In genomic region chr4:3689576-3690551, GRCh38 we compare ENCODE assay signal across 17 cellular contexts.
"Had no signal": no experiment of that assay in that cellular context is flagged by ENCODE, and none has a peak within 500 bp of the region (broad histone marks: within the 10 kb centered on the region; RNA-seq: fewer than 3 reads in every experiment).

No MANE protein-coding gene starts in this region.

- DNase-seq: activated CD4-positive, alpha-beta T cell treated with anti-CD3 and anti-CD28 coated beads, Interleukin-2, amount 10 ng/mL, durations not matched to agents 7 days and 5 days; activated CD8-positive, alpha-beta memory T cell treated with anti-CD3 and anti-CD28 coated beads for 24 hours; activated CD8-positive, alpha-beta memory T cell treated with anti-CD3 and anti-CD28 coated beads, Interleukin-2, amount 50 U/mL, for 48 hours; activated effector memory CD4-positive, alpha-beta T cell treated with Interleukin-2 at 50 U/mL for 16 hours; activated T-cell treated with anti-CD3 and anti-CD28 coated beads, Interleukin-2, amount 50 U/mL, for 48 hours; dermis blood vessel endothelial cell; effector memory CD4-positive, alpha-beta T cell; mammary epithelial cell; stimulated activated CD4-positive, alpha-beta T cell treated with anti-CD3 and anti-CD28 coated beads, Interleukin-12 subunit alpha, Interleukin-12 subunit beta, amount 100 ng/mL, for 4 hours; stimulated activated CD4-positive, alpha-beta T cell treated with anti-CD3 and anti-CD28 coated beads, Interleukin-1b, Interleukin-23, amount 100 ng/mL, for 48 hours; stimulated activated CD8-positive, alpha-beta memory T cell treated with anti-CD3 and anti-CD28 coated beads, Interleukin-4, amount 100 ng/mL, for 48 hours; stimulated activated naive CD4-positive, alpha-beta T cell treated with Interleukin-2 at 50 U/mL for 16 hours; T1000 had no signal

- H3K27me3 ChIP-seq: pancreas had no signal

- H3K27ac Mint-ChIP-seq: activated CD4-positive, alpha-beta T cell treated with anti-CD3 and anti-CD28 coated beads, Interleukin-2, amount 10 ng/mL, durations not matched to agents 7 days and 5 days; activated naive CD8-positive, alpha-beta T cell had no signal

- ATAC-seq: activated CD4-positive, CD25-positive, alpha-beta regulatory T cell treated with anti-CD3 and anti-CD28 coated beads, Interleukin-2, amount 50 U/mL, for 24 hours; pancreas had no signal

- H3K27me3 Mint-ChIP-seq: activated CD4-positive, alpha-beta T cell treated with anti-CD3 and anti-CD28 coated beads, Interleukin-2, amount 10 ng/mL, durations not matched to agents 7 days and 5 days had no signal

- H3K4me1 Mint-ChIP-seq: activated CD4-positive, alpha-beta T cell treated with anti-CD3 and anti-CD28 coated beads, Interleukin-2, amount 10 ng/mL, durations not matched to agents 7 days and 5 days had no signal

- H3K4me3 ChIP-seq: pancreas, tibial artery had no signal

- H3K36me3 Mint-ChIP-seq: activated naive CD8-positive, alpha-beta T cell had no signal

- H3K36me3 ChIP-seq: pancreas, tibial artery had no signal

- H3K4me3 Mint-ChIP-seq: activated CD4-positive, alpha-beta T cell treated with anti-CD3 and anti-CD28 coated beads, Interleukin-2, amount 10 ng/mL, durations not matched to agents 7 days and 5 days; activated naive CD8-positive, alpha-beta T cell had no signal

- H3K27ac ChIP-seq: pancreas, tibial artery had no signal

- H3K4me1 ChIP-seq: pancreas, tibial artery had no signal

- H3K9me3 Mint-ChIP-seq: activated CD4-positive, alpha-beta T cell treated with anti-CD3 and anti-CD28 coated beads, Interleukin-2, amount 10 ng/mL, durations not matched to agents 7 days and 5 days had no signal
